ENCODE assay signal across 23 cellular contexts in the genomic region with DNA sequence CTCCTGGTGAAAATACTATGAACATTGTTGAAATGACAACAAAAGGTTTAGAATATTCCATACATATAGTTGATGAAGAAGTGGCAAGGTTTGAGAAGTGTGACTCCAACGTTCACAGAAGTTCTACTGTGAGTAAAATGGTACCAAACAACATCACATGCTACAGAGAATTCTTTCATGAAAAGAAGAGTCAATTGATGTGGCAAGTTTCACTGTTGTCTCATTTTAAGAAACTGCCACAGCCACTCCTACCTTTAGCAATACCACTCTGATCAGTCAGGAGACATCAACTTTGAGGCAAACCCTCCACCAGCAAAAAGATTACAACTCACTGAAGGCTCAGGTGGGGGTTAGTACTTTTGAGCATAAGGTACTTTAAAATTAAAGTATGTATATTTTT.
"Had no signal": no experiment of that assay in that cellular context is flagged by ENCODE, and none has a peak within 500 bp of the region (broad histone marks: within the 10 kb centered on the region; RNA-seq: fewer than 3 reads in every experiment).

No MANE protein-coding gene starts in this region.

- H3K27me3 Mint-ChIP-seq: activated naive CD8-positive, alpha-beta T cell treated with anti-CD3 and anti-CD28 coated beads for 36 hours had no signal

- ATAC-seq: activated naive CD8-positive, alpha-beta T cell treated with anti-CD3 and anti-CD28 coated beads, Interleukin-2, amount 50 U/mL, for 24 hours; body of pancreas; esophagus mucosa; foreskin keratinocyte; gastrocnemius medialis; heart left ventricle had no signal

- DNase-seq: activated CD4-positive, alpha-beta memory T cell treated with anti-CD3 and anti-CD28 coated beads, Interleukin-2, amount 10 ng/mL, durations not matched to agents 7 days and 5 days; activated CD4-positive, alpha-beta T cell treated with anti-CD3 and anti-CD28 coated beads for 4 hours; activated CD4-positive, CD25-positive, alpha-beta regulatory T cell; activated CD4-positive, CD25-positive, alpha-beta regulatory T cell treated with anti-CD3 and anti-CD28 coated beads, Interleukin-2, amount 50 U/mL, for 72 hours; activated CD8-positive, alpha-beta memory T cell treated with anti-CD3 and anti-CD28 coated beads, Interleukin-2, amount 50 U/mL, for 48 hours; activated effector memory CD4-positive, alpha-beta T cell treated with anti-CD3 and anti-CD28 coated beads, Interleukin-2, amount 50 U/mL, for 16 hours; activated naive CD4-positive, alpha-beta T cell treated with anti-CD3 and anti-CD28 coated beads for 36 hours; activated naive CD8-positive, alpha-beta T cell treated with anti-CD3 and anti-CD28 coated beads for 36 hours; activated naive CD8-positive, alpha-beta T cell treated with anti-CD3 and anti-CD28 coated beads, Interleukin-2, amount 50 U/mL, for 24 hours; adrenal gland; amygdala; aorta; body of pancreas; caudate nucleus; effector CD8-positive, alpha-beta T cell; foreskin keratinocyte; gastrocnemius medialis; glutamatergic neuron; heart left ventricle had no signal

- H3K4me3 Mint-ChIP-seq: activated CD4-positive, alpha-beta memory T cell treated with anti-CD3 and anti-CD28 coated beads, Interleukin-2, amount 10 ng/mL, durations not matched to agents 7 days and 5 days; activated naive CD4-positive, alpha-beta T cell treated with anti-CD3 and anti-CD28 coated beads for 36 hours; activated naive CD4-positive, alpha-beta T cell treated with anti-CD3 and anti-CD28 coated beads, Interleukin-2, amount 50 U/mL, for 24 hours; activated naive CD8-positive, alpha-beta T cell treated with anti-CD3 and anti-CD28 coated beads for 36 hours; activated naive CD8-positive, alpha-beta T cell treated with anti-CD3 and anti-CD28 coated beads, Interleukin-2, amount 50 U/mL, for 24 hours had no signal

- H3K36me3 Mint-ChIP-seq: activated naive CD8-positive, alpha-beta T cell treated with anti-CD3 and anti-CD28 coated beads for 36 hours had no signal

- FAIRE-seq: colon had no signal

- H3K9me3 Mint-ChIP-seq: activated naive CD4-positive, alpha-beta T cell treated with anti-CD3 and anti-CD28 coated beads, Interleukin-2, amount 50 U/mL, for 24 hours had no signal

- H3K27ac Mint-ChIP-seq: activated CD4-positive, alpha-beta memory T cell treated with anti-CD3 and anti-CD28 coated beads, Interleukin-2, amount 10 ng/mL, durations not matched to agents 7 days and 5 days; activated naive CD4-positive, alpha-beta T cell treated with anti-CD3 and anti-CD28 coated beads for 36 hours; activated naive CD4-positive, alpha-beta T cell treated with anti-CD3 and anti-CD28 coated beads, Interleukin-2, amount 50 U/mL, for 24 hours; activated naive CD8-positive, alpha-beta T cell treated with anti-CD3 and anti-CD28 coated beads for 36 hours; activated naive CD8-positive, alpha-beta T cell treated with anti-CD3 and anti-CD28 coated beads, Interleukin-2, amount 50 U/mL, for 24 hours; activated T-helper 2 cell treated with anti-CD3 and anti-CD28 coated beads, Interferon-gamma antibody, Interleukin-2, Interleukin-4, amounts not matched to agents 10 μg/mL and 5 μg/mL and 100 μg/mL, durations not matched to agents 14 hours and 24 hours and 36 hours had no signal

- H3K4me1 Mint-ChIP-seq: activated naive CD4-positive, alpha-beta T cell treated with anti-CD3 and anti-CD28 coated beads, Interleukin-2, amount 50 U/mL, for 24 hours; activated naive CD8-positive, alpha-beta T cell treated with anti-CD3 and anti-CD28 coated beads for 36 hours; activated naive CD8-positive, alpha-beta T cell treated with anti-CD3 and anti-CD28 coated beads, Interleukin-2, amount 50 U/mL, for 24 hours had no signal
